Comparison of ENCODE assay signal across 15 cellular contexts in the genomic region with DNA sequence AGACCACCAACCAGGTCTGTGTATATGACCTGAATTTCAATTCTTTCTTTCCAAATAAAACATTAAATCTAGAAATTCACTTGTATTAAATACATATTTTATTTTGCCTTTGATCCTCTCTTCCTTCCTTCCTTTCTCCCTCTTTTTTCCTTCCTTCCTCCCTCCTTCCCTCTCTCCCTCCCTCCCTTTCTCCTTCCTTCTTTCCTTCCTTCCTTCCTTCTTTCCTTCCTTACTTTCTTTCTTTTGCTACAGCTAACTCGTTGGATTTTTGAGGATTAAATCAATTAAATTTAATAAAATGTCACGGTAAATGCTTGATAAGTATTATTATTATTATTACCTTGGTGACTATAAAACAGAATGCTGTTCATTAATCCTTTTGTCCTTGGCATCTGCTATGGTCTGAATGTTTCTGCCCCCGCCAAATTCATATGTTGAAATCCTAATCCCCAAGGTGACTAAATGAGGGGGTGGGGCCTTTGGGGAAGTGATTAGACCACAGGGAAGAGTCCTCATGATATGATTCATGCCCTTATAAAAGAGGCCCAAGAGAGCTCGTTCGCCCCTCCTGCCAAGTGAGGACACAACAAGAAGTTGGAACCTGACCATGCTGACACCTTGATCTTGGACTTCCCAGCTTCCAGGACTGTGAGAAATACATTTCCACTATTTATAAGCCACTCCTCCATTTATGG.
A peak's percentile ranks its signal among the peaks of the same experiment; 100 is the strongest.
DNase-seq lines count a peak whose midpoint lies in the region; ATAC-seq, FAIRE-seq and TF ChIP-seq lines count a peak whose summit lies in the region.
"Had no signal": no experiment of that assay in that cellular context is flagged by ENCODE, and none has a peak within 500 bp of the region (broad histone marks: within the 10 kb centered on the region; RNA-seq: fewer than 3 reads in every experiment).

No MANE protein-coding gene starts in this region.

- H3K4me3 ChIP-seq in MG63 (no peak overlapping the region), mucosa of descending colon (no peak overlapping the region)
- H3K4me3 ChIP-seq: Peyer's patch had no signal

- no peak for TF ChIP-seq CTCF in mucosa of descending colon (IDR thresholded peaks at IDR 0.05)
- no peak for TF ChIP-seq CTCF in D721Med (IDR thresholded peaks at IDR 0.05; ENCODE audit: insufficient read depth, missing control alignments)

- H3K27me3 ChIP-seq in MG63 = no peaks in the 10 kb centered on the region
- H3K27me3 ChIP-seq: Peyer's patch had no signal

- peak; percentile 24 for ATAC-seq in mucosa of descending colon
- ATAC-seq: CD8-positive, alpha-beta T cell had no signal

- H3K4me1 ChIP-seq in mucosa of descending colon (ENCODE audit: low read depth) = peaks cover 3% of the 10 kb centered on the region
- H3K4me1 ChIP-seq: Peyer's patch had no signal

- H3K9me3 ChIP-seq in MG63 = no peaks in the 10 kb centered on the region
- H3K9me3 ChIP-seq in mucosa of descending colon = no peaks in the 10 kb centered on the region
- H3K9me3 ChIP-seq: Peyer's patch had no signal

- DNase-seq in GM04504 (ENCODE audit: low read depth) = peak; percentile 27
- peak; percentile 68 for DNase-seq in MG63
- DNase-seq in amniotic epithelial cell (ENCODE audit: low read depth) = peak; percentile 86
- DNase-seq in mucosa of descending colon = no peak
- DNase-seq in DMS153 treated with DMSO at 0.1 percent for 48 hours (lab: John Stamatoyannopoulos, UW; ENCODE audit: unreplicated experiment) = no peak
- no peak for DNase-seq in D721Med (ENCODE audit: insufficient read length, low spot score)
- DNase-seq in NCI-H1048 (lab: John Stamatoyannopoulos, UW) = no peak
- no peak for DNase-seq in SHP77 (lab: John Stamatoyannopoulos, UW)
- DNase-seq: activated T-cell treated with anti-CD3 and anti-CD28 coated beads, Interleukin-2, amount 50 U/mL, for 1 hour; CD8-positive, alpha-beta T cell; erythroblast; NCI-H1417 treated with DMSO at 0.1 percent for 48 hours; Peyer's patch; stimulated activated CD4-positive, alpha-beta T cell treated with anti-CD3 and anti-CD28 coated beads, Interleukin-15, amount 100 ng/mL, for 24 hours had no signal

- FAIRE-seq in D721Med (lab: Jason Lieb, UNC) = no peak
- FAIRE-seq: TTC549 had no signal

- H3K36me3 ChIP-seq in MG63 (no peaks in the 10 kb centered on the region), mucosa of descending colon (ENCODE audit: low read depth) (no peaks in the 10 kb centered on the region)
- H3K36me3 ChIP-seq: Peyer's patch had no signal

- intact Hi-C loops in mucosa of descending colon (cut with DNase I, micrococcal nuclease) = no loop called here

Comparison
In these comparisons a context has a peak if more than half of its experiments do, and no peak if none do; other contexts are left out.
1. DNase-seq: peak in GM04504 (single experiment), MG63 (single experiment) and amniotic epithelial cell (single experiment); none in mucosa of descending colon (0 of 3), DMS153 treated with DMSO at 0.1 percent for 48 hours (single experiment), D721Med (single experiment), NCI-H1048 (single experiment) and SHP77 (0 of 2).